1 cellular context compared by ENCODE assay signal in the genomic region with DNA sequence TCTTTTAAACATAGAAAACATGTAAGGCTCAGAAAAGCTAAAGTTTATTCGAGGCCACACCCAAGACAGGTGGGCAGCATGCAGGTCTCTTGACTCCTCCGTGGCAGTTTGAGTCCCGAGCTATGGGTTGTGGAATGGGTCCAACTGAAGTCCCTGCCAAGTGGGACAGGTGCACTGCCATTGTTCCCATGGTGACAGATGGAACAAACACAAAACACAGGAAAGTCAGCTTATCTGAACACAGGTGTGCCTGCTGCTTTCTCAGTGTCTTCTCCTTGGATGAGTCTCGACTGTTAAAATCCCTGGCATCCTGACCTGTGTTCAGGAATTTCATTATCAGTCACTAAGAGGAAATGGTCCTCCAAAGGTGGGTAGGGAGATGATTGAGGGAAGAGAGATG.
TF ChIP-seq lines count a peak whose summit lies in the region.

No MANE protein-coding gene starts in this region.

TF ChIP-seq in WTC11, 78 proteins besides CTCF, POLR2A, EP300 and RAD21 (continued from another document):
- no peak for TF ChIP-seq AFF4 (CRISPR knock-in tag; IDR thresholded peaks at IDR 0.05; ENCODE audit: borderline replicate concordance)
